10 cellular contexts compared by ENCODE assay signal in genomic region chr2:2743164-2743571, GRCh38.
DNase-seq lines count a peak whose midpoint lies in the region; ATAC-seq, FAIRE-seq and TF ChIP-seq lines count a peak whose summit lies in the region.
"Had no signal": no experiment of that assay in that cellular context is flagged by ENCODE, and none has a peak within 500 bp of the region (broad histone marks: within the 10 kb centered on the region; RNA-seq: fewer than 3 reads in every experiment).

No MANE protein-coding gene starts in this region.

- peak; percentile 85 for DNase-seq in DMS79 (lab: John Stamatoyannopoulos, UW)
- DNase-seq in RCC 7860 (ENCODE audit: low spot score) = peak; percentile 35
- DNase-seq in fibroblast of the aortic adventitia (ENCODE audit: low read depth) = peak; percentile 2
- no peak for DNase-seq in stimulated activated CD8-positive, alpha-beta memory T cell treated with anti-CD3 and anti-CD28 coated beads, Interleukin-4, amount 100 ng/mL, for 48 hours
- no peak for DNase-seq in activated CD4-positive, alpha-beta T cell treated with anti-CD3 and anti-CD28 coated beads, Interleukin-2, amount 50 U/mL, for 4 hours
- DNase-seq in natural killer cell = no peak
- DNase-seq: activated naive CD8-positive, alpha-beta T cell treated with anti-CD3 and anti-CD28 coated beads for 36 hours had no signal

- intact Hi-C loops in natural killer cell (cut with micrococcal nuclease) = no loop called here

- FAIRE-seq in RCC 7860 (lab: Jason Lieb, UNC) = no peak

- no peaks in the 10 kb centered on the region for H3K36me3 Mint-ChIP-seq in nephron (ENCODE audit: low read depth)
- H3K36me3 Mint-ChIP-seq in natural killer cell = no peaks in the 10 kb centered on the region
- H3K36me3 Mint-ChIP-seq: activated naive CD8-positive, alpha-beta T cell treated with anti-CD3 and anti-CD28 coated beads for 36 hours had no signal

- H3K4me1 Mint-ChIP-seq in nephron = peaks cover 26% of the 10 kb centered on the region
- H3K4me1 Mint-ChIP-seq in natural killer cell = no peaks in the 10 kb centered on the region
- H3K4me1 Mint-ChIP-seq: activated naive CD8-positive, alpha-beta T cell treated with anti-CD3 and anti-CD28 coated beads for 36 hours had no signal

- no peak overlapping the region for H3K4me3 ChIP-seq in fibroblast of the aortic adventitia (ENCODE audit: low read depth, low read length)
- H3K4me3 ChIP-seq: BLaER1 treated with 17β-estradiol and CSF1 and Interleukin-3, amounts not matched to agents 10 nM and 100 nM had no signal

- H3K27ac Mint-ChIP-seq in nephron (peak overlapping the region in 2 of 3 experiments; percentile 13 to 66), natural killer cell (no peak overlapping the region)
- H3K27ac Mint-ChIP-seq: activated naive CD8-positive, alpha-beta T cell treated with anti-CD3 and anti-CD28 coated beads for 36 hours had no signal

- H3K27me3 Mint-ChIP-seq in nephron (ENCODE audit: low read depth) (peaks cover 10% of the 10 kb centered on the region), natural killer cell (ENCODE audit: low read depth in 2 of 2) (peaks cover 0 to 7% of the 10 kb centered on the region in 2 donors)
- H3K27me3 Mint-ChIP-seq: activated naive CD8-positive, alpha-beta T cell treated with anti-CD3 and anti-CD28 coated beads for 36 hours had no signal

- no peak for TF ChIP-seq CTCF in fibroblast of the aortic adventitia (IDR thresholded peaks at IDR 0.05; ENCODE audit: insufficient read depth, low read length)
- TF ChIP-seq CTCF in nephron (IDR thresholded peaks at IDR 0.05; ENCODE audit: unreplicated experiment in 3 of 3) = no peak
- no peak for TF ChIP-seq CTCF in natural killer cell (IDR thresholded peaks at IDR 0.05)

- H3K9me3 Mint-ChIP-seq in nephron (peaks cover 3% of the 10 kb centered on the region), natural killer cell (peaks cover 2 to 5% of the 10 kb centered on the region in 2 donors)
- H3K9me3 Mint-ChIP-seq: activated naive CD8-positive, alpha-beta T cell treated with anti-CD3 and anti-CD28 coated beads for 36 hours had no signal

- H3K4me3 Mint-ChIP-seq in nephron (no peak overlapping the region), natural killer cell (no peak overlapping the region)
- H3K4me3 Mint-ChIP-seq: activated naive CD8-positive, alpha-beta T cell treated with anti-CD3 and anti-CD28 coated beads for 36 hours had no signal

- ATAC-seq in GM21526 (IDR thresholded peaks at IDR 0.05; ENCODE audit: low FRiP score, unreplicated experiment) (no peak), natural killer cell (no peak)

Comparison
In these comparisons a context has a peak if more than half of its experiments do, and no peak if none do; other contexts are left out.
1. DNase-seq: peak in DMS79 (single experiment), RCC 7860 (single experiment) and fibroblast of the aortic adventitia (single experiment); none in stimulated activated CD8-positive, alpha-beta memory T cell treated with anti-CD3 and anti-CD28 coated beads, Interleukin-4, amount 100 ng/mL, for 48 hours (single experiment), activated CD4-positive, alpha-beta T cell treated with anti-CD3 and anti-CD28 coated beads, Interleukin-2, amount 50 U/mL, for 4 hours (0 of 2) and natural killer cell (single experiment).
2. H3K27ac Mint-ChIP-seq: peak in nephron (2 of 3); none in natural killer cell (0 of 2).